ENCODE assay signal across 10 cellular contexts in genomic region chr9:104907278-104907951, GRCh38. TPM values are rescaled to one million over a fixed set of nuclear protein-coding genes. Genes with fewer than 3 reads are reported as not detected.
DNase-seq lines count a peak whose midpoint lies in the region; ATAC-seq and TF ChIP-seq lines count a peak whose summit lies in the region.
"Had no signal": no experiment of that assay in that cellular context is flagged by ENCODE, and none has a peak within 500 bp of the region (broad histone marks: within the 10 kb centered on the region; RNA-seq: fewer than 3 reads in every experiment).

No MANE protein-coding gene starts in this region.

- no peak for TF ChIP-seq CTCF in RWPE1 (conservative IDR thresholded peaks at IDR 0.05; ENCODE audit: low read depth)

- POLR2A ChIA-PET in RWPE1 (lab: Yijun Ruan, JAX; ENCODE audit: low non-redundant PET), result no interaction called here

- no peak for ATAC-seq in GM19023 (IDR thresholded peaks at IDR 0.05; ENCODE audit: unreplicated experiment)
- ATAC-seq in GM21723 (IDR thresholded peaks at IDR 0.05; ENCODE audit: unreplicated experiment), result no peak
- ATAC-seq: GM12878 had no signal

- CTCF ChIA-PET in RWPE1 (lab: Yijun Ruan, JAX), result interaction anchor here (0.6 kb wide), 1 partner anchor 20 kb away, joined by 3 read pairs; no protein-coding TSS in a partner anchor

- peak; percentile 74 for DNase-seq in AG08395 (ENCODE audit: low spot score)
- DNase-seq in RWPE1 (ENCODE audit: low spot score), result peak; percentile 64
- peak; percentile 74 for DNase-seq in fibroblast of gingiva (ENCODE audit: low read depth)
- DNase-seq in myocyte (ENCODE audit: low read depth), result peak; percentile 46
- DNase-seq in OCI-M2 (lab: John Stamatoyannopoulos, UW; ENCODE audit: unreplicated experiment), result no peak
- DNase-seq in iPS-NIHi11 (ENCODE audit: low spot score), result no peak
- DNase-seq: NCI-H1930 had no signal

- H3K27ac ChIP-seq in RWPE1, result peak overlapping the region; percentile 66

RNA-seq across cellular contexts. Expression of gene ABCA1, which starts 20.5 kb away (rescaled TPM):
- total RNA-seq in myocyte, result 23.7 and 42.3 TPM in 2 replicates
- 6.9 TPM for polyA plus RNA-seq in myocyte (2012)

Comparison
In these comparisons a context has a peak if more than half of its experiments do, and no peak if none do; other contexts are left out.
1. DNase-seq: peak in AG08395 (single experiment), RWPE1 (single experiment), fibroblast of gingiva (single experiment) and myocyte (single experiment); none in OCI-M2 (single experiment) and iPS-NIHi11 (single experiment).